ENCODE assay signal across 1 cellular context in genomic region chr6:11225990-11226389, GRCh38.
TF ChIP-seq lines count a peak whose summit lies in the region.

No MANE protein-coding gene starts in this region.

TF ChIP-seq in HepG2, 621 proteins besides CTCF, POLR2A, EP300 and RAD21 (continued from another document and continues in another):
- TF ChIP-seq DPF2 (CRISPR knock-in tag; IDR thresholded peaks at IDR 0.05; ENCODE audit: borderline replicate concordance, low read depth) (no peak), ZNF792 (CRISPR knock-in tag; IDR thresholded peaks at IDR 0.05) (no peak), SAP130 (CRISPR knock-in tag; IDR thresholded peaks at IDR 0.05; ENCODE audit: low read depth) (peak; percentile 71), SOX5 (CRISPR knock-in tag; IDR thresholded peaks at IDR 0.05; ENCODE audit: borderline replicate concordance) (peak; percentile 55; the same call in 1 of the 2 replicates), TERF1 (CRISPR knock-in tag; IDR thresholded peaks at IDR 0.05) (no peak), ZNF7 (CRISPR knock-in tag; IDR thresholded peaks at IDR 0.05) (no peak), ZNF558 (CRISPR knock-in tag; IDR thresholded peaks at IDR 0.05; ENCODE audit: borderline replicate concordance) (no peak), ZSCAN31 (CRISPR knock-in tag; IDR thresholded peaks at IDR 0.05; ENCODE audit: low read depth) (no peak), ZNF446 (CRISPR knock-in tag; IDR thresholded peaks at IDR 0.05) (no peak), ZNF432 (CRISPR knock-in tag; IDR thresholded peaks at IDR 0.05; ENCODE audit: borderline replicate concordance) (no peak), ZNF547 (CRISPR knock-in tag; IDR thresholded peaks at IDR 0.05) (no peak), RERE (CRISPR knock-in tag; IDR thresholded peaks at IDR 0.05; ENCODE audit: low read depth) (no peak), AGO2 (optimal IDR thresholded peaks at IDR 0.05; ENCODE audit: low read depth, low read length) (peak; percentile 9), SKI (IDR thresholded peaks at IDR 0.05; ENCODE audit: partially characterized antibody) (no peak), CREB3 (CRISPR knock-in tag; IDR thresholded peaks at IDR 0.05) (no peak), CCAR2 (optimal IDR thresholded peaks at IDR 0.05; ENCODE audit: low read depth, low read length) (no peak), SRSF4 (IDR thresholded peaks at IDR 0.05; ENCODE audit: low read depth, low read length, poor library complexity, severe bottlenecking) (no peak), ZNF644 (CRISPR knock-in tag; IDR thresholded peaks at IDR 0.05; ENCODE audit: low read depth) (no peak), RBFOX2 (IDR thresholded peaks at IDR 0.05; ENCODE audit: low read depth, low read length) (peak; percentile 76), ZNF616 (CRISPR knock-in tag; IDR thresholded peaks at IDR 0.05; ENCODE audit: low read depth) (no peak), ZNF660 (CRISPR knock-in tag; IDR thresholded peaks at IDR 0.05; ENCODE audit: borderline replicate concordance, low read depth) (no peak), NR2C2 (CRISPR knock-in tag; IDR thresholded peaks at IDR 0.05; ENCODE audit: borderline replicate concordance) (no peak), ZNF34 (CRISPR knock-in tag; IDR thresholded peaks at IDR 0.05; ENCODE audit: borderline replicate concordance) (no peak), SRSF9 (IDR thresholded peaks at IDR 0.05; ENCODE audit: borderline replicate concordance, insufficient read depth, low read depth, low read length, poor library complexity, severe bottlenecking) (no peak), ELF3 (CRISPR knock-in tag; IDR thresholded peaks at IDR 0.05) (peak; percentile 45; the same call in 1 of the 2 replicates), ZNF512 (CRISPR knock-in tag; IDR thresholded peaks at IDR 0.05) (no peak), KDM5A (IDR thresholded peaks at IDR 0.05; ENCODE audit: borderline replicate concordance, low read length) (no peak), PBX2 (CRISPR knock-in tag; IDR thresholded peaks at IDR 0.05) (no peak), THAP11 (CRISPR knock-in tag; IDR thresholded peaks at IDR 0.05) (no peak; the same call in 1 of the 2 replicates), ZNF296 (CRISPR knock-in tag; conservative IDR thresholded peaks at IDR 0.05) (no peak), PRDM10 (CRISPR knock-in tag; IDR thresholded peaks at IDR 0.05; ENCODE audit: low read depth) (peak; percentile 87; the same call in 1 of the 2 replicates), RELA (CRISPR knock-in tag; IDR thresholded peaks at IDR 0.05) (no peak), ZSCAN12 (CRISPR knock-in tag; IDR thresholded peaks at IDR 0.05) (no peak), ESRRA (CRISPR knock-in tag; IDR thresholded peaks at IDR 0.05; ENCODE audit: low read depth) (no peak), RBM39 (IDR thresholded peaks at IDR 0.05; ENCODE audit: low read depth, low read length, poor library complexity, severe bottlenecking) (no peak), ZNF33A (CRISPR knock-in tag; IDR thresholded peaks at IDR 0.05; ENCODE audit: borderline replicate concordance) (no peak), SP5 (CRISPR knock-in tag; IDR thresholded peaks at IDR 0.05; ENCODE audit: borderline replicate concordance, low read depth) (no peak), ZNF615 (CRISPR knock-in tag; IDR thresholded peaks at IDR 0.05; ENCODE audit: borderline replicate concordance) (no peak), ZNF224 (CRISPR knock-in tag; IDR thresholded peaks at IDR 0.05) (no peak), DBP (CRISPR knock-in tag; IDR thresholded peaks at IDR 0.05; ENCODE audit: not compliant biosample characterization) (no peak), ZNF44 (CRISPR knock-in tag; IDR thresholded peaks at IDR 0.05) (no peak), ZMAT3 (CRISPR knock-in tag; conservative IDR thresholded peaks at IDR 0.05) (no peak), PREB (CRISPR knock-in tag; IDR thresholded peaks at IDR 0.05) (no peak), ARID2 (CRISPR knock-in tag; IDR thresholded peaks at IDR 0.05; ENCODE audit: borderline replicate concordance) (no peak), ZNF383 (CRISPR knock-in tag; IDR thresholded peaks at IDR 0.05; ENCODE audit: borderline replicate concordance) (no peak), KDM5B (CRISPR knock-in tag; IDR thresholded peaks at IDR 0.05; ENCODE audit: borderline replicate concordance) (no peak), AKAP8 (CRISPR knock-in tag; IDR thresholded peaks at IDR 0.05) (no peak), TEAD2 (CRISPR knock-in tag; IDR thresholded peaks at IDR 0.05) (no peak), IKZF4 (CRISPR knock-in tag; IDR thresholded peaks at IDR 0.05; ENCODE audit: borderline replicate concordance, low read depth, not compliant biosample characterization) (no peak)
